1 cellular context compared by ENCODE assay signal in genomic region chr1:1068077-1068373, GRCh38.
TF ChIP-seq lines count a peak whose summit lies in the region.

No MANE protein-coding gene starts in this region.

TF ChIP-seq in IMR-90, 13 proteins besides CTCF, POLR2A, EP300 and RAD21 (continued from another document):
- no peak for TF ChIP-seq NFE2L2 (IDR thresholded peaks at IDR 0.05; ENCODE audit: low read depth, low read length)
- TF ChIP-seq MAFK (IDR thresholded peaks at IDR 0.05; ENCODE audit: low read depth, low read length), result no peak
- no peak for TF ChIP-seq CEBPB (IDR thresholded peaks at IDR 0.05; ENCODE audit: low read depth, low read length)
TF ChIP-seq in IMR-90: peak in this region for 0.
